ENCODE assay signal across 9 cellular contexts in the genomic region with DNA sequence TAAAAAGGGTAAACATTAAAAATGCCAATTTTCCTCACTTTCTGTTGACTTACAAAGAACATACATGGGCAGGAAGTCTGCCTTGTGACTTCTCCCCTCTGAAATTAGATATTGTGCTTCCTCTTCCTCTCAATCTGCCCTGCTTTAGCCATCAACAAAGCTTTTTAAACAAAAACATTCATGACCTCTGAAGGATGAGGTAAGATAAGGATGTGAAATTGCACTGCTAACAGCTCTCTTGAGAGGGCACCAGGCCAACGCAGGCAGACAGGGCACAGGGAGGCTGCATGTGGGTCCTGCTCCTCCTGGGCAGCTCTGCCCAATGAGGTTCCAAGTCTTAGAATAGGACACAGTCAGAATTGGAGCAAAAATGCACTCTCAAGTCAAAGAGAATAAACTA.
DNase-seq lines count a peak whose midpoint lies in the region; ATAC-seq lines count a peak whose summit lies in the region.
"Had no signal": no experiment of that assay in that cellular context is flagged by ENCODE, and none has a peak within 500 bp of the region (broad histone marks: within the 10 kb centered on the region; RNA-seq: fewer than 3 reads in every experiment).

No MANE protein-coding gene starts in this region.

- no peak overlapping the region for H3K4me3 ChIP-seq in right cardiac atrium (ENCODE audit: low read length)
- H3K4me3 ChIP-seq: breast epithelium had no signal

- H3K27me3 ChIP-seq in right cardiac atrium (ENCODE audit: control insufficient read depth, insufficient read depth) = no peaks in the 10 kb centered on the region
- H3K27me3 ChIP-seq: breast epithelium had no signal

- no peaks in the 10 kb centered on the region for H3K9me3 Mint-ChIP-seq in activated CD4-positive, alpha-beta memory T cell treated with anti-CD3 and anti-CD28 coated beads for 36 hours

- no peak overlapping the region for H3K27ac ChIP-seq in right cardiac atrium (ENCODE audit: low read length)

- peak; percentile 94 to 97 for ATAC-seq in right cardiac atrium

- CTCF ChIA-PET in activated CD4-positive, alpha-beta memory T cell treated with anti-CD3 and anti-CD28 coated beads for 36 hours (lab: Charles Lee) = interaction anchor here (0.6 kb wide), 1 partner anchor 158 kb away, joined by 3 read pairs; no protein-coding TSS in a partner anchor

- WGBS in right cardiac atrium = 11% methylated on average over 1 of the region's 1 CpG

- no peak overlapping the region for H3K4me3 Mint-ChIP-seq in activated CD4-positive, alpha-beta memory T cell treated with anti-CD3 and anti-CD28 coated beads for 36 hours

- no peaks in the 10 kb centered on the region for H3K27me3 Mint-ChIP-seq in activated CD4-positive, alpha-beta memory T cell treated with anti-CD3 and anti-CD28 coated beads for 36 hours

- H3K36me3 Mint-ChIP-seq in activated CD4-positive, alpha-beta memory T cell treated with anti-CD3 and anti-CD28 coated beads for 36 hours = peaks cover 21% of the 10 kb centered on the region

- peak overlapping the region; percentile 75 for H3K27ac Mint-ChIP-seq in activated CD4-positive, alpha-beta memory T cell treated with anti-CD3 and anti-CD28 coated beads for 36 hours

- POLR2A ChIA-PET in activated CD4-positive, alpha-beta memory T cell treated with anti-CD3 and anti-CD28 coated beads for 36 hours (lab: Charles Lee) = no interaction called here

- DNase-seq in GDM1 (lab: John Stamatoyannopoulos, UW) (peak; percentile 23), HT1080 (ENCODE audit: low read depth) (peak; percentile 74), right cardiac atrium (peak; percentile 62 to 88 (median 87)), superior temporal gyrus (ENCODE audit: extremely low spot score) (peak; percentile 19), NCI-H748 (lab: John Stamatoyannopoulos, UW; ENCODE audit: unreplicated experiment) (no peak), NCI-H69 (lab: John Stamatoyannopoulos, UW) (no peak), NCI-H1436 (lab: John Stamatoyannopoulos, UW) (no peak)
- DNase-seq in activated CD4-positive, alpha-beta memory T cell treated with anti-CD3 and anti-CD28 coated beads for 36 hours = peak; percentile 19

- intact Hi-C loops in activated CD4-positive, alpha-beta memory T cell treated with anti-CD3 and anti-CD28 coated beads for 36 hours (cut with micrococcal nuclease) = no loop called here
- intact Hi-C loops in right cardiac atrium (cut with DNase I) = loop anchor here in 1 of 4 donors (10.0 kb wide), 1 partner anchor 60 kb away; the partner anchor contains the start of gene DEGS1

- no peaks in the 10 kb centered on the region for H3K4me1 ChIP-seq in right cardiac atrium (ENCODE audit: control insufficient read depth, insufficient read depth, low read length)
- H3K4me1 ChIP-seq: breast epithelium had no signal

- no peaks in the 10 kb centered on the region for H3K9me3 ChIP-seq in right cardiac atrium (ENCODE audit: control insufficient read depth, low read length)
- H3K9me3 ChIP-seq: breast epithelium had no signal

- peaks cover 15% of the 10 kb centered on the region for H3K4me1 Mint-ChIP-seq in activated CD4-positive, alpha-beta memory T cell treated with anti-CD3 and anti-CD28 coated beads for 36 hours (ENCODE audit: low read depth)

Comparison
In these comparisons a context has a peak if more than half of its experiments do, and no peak if none do; other contexts are left out.
1. DNase-seq: peak in GDM1 (single experiment), HT1080 (single experiment), activated CD4-positive, alpha-beta memory T cell treated with anti-CD3 and anti-CD28 coated beads for 36 hours (single experiment), right cardiac atrium (3 of 3) and superior temporal gyrus (single experiment); none in NCI-H748 (single experiment), NCI-H69 (single experiment) and NCI-H1436 (single experiment).